Comparison of ENCODE assay signal across 12 cellular contexts in genomic region chr17:32523827-32524552, GRCh38. TPM values are rescaled to one million over a fixed set of nuclear protein-coding genes. Genes with fewer than 3 reads are reported as not detected.
A peak's percentile ranks its signal among the peaks of the same experiment; 100 is the strongest.
DNase-seq lines count a peak whose midpoint lies in the region; ATAC-seq lines count a peak whose summit lies in the region.
"Had no signal": no experiment of that assay in that cellular context is flagged by ENCODE, and none has a peak within 500 bp of the region (broad histone marks: within the 10 kb centered on the region; RNA-seq: fewer than 3 reads in every experiment).

No MANE protein-coding gene starts in this region.

- CTCF ChIA-PET in activated CD4-positive, alpha-beta memory T cell treated with anti-CD3 and anti-CD28 coated beads, Interleukin-2, amount 10 ng/mL, durations not matched to agents 7 days and 5 days (lab: Charles Lee): interaction anchor here (0.7 to 2.5 kb wide), 16 partner anchors 10 to 1189 kb away, joined by 3 to 11 read pairs (median 3); partner anchors contain the start of gene MYO1D

- ATAC-seq in HG02884 (IDR thresholded peaks at IDR 0.05; ENCODE audit: unreplicated experiment): peak; percentile 68
- peak; percentile 61 for ATAC-seq in stimulated activated naive CD8-positive, alpha-beta T cell treated with anti-CD3 and anti-CD28 coated beads, Interleukin-15, amount 100 ng/mL, for 72 hours
- ATAC-seq: HCT116, psoas muscle had no signal

- no peaks in the 10 kb centered on the region for H3K9me3 Mint-ChIP-seq in activated CD4-positive, alpha-beta memory T cell treated with anti-CD3 and anti-CD28 coated beads, Interleukin-2, amount 10 ng/mL, durations not matched to agents 7 days and 5 days
- H3K9me3 Mint-ChIP-seq in stimulated activated naive CD8-positive, alpha-beta T cell treated with anti-CD3 and anti-CD28 coated beads, Interleukin-15, amount 100 ng/mL, for 72 hours: no peaks in the 10 kb centered on the region
- H3K9me3 Mint-ChIP-seq: dendritic cell treated with granulocyte-macrophage colony-stimulating factor and Interleukin-4, amounts not matched to agents 40 ng/mL and 50 ng/mL, for 4 days had no signal

- peaks cover 7% of the 10 kb centered on the region for H3K27me3 Mint-ChIP-seq in activated CD4-positive, alpha-beta memory T cell treated with anti-CD3 and anti-CD28 coated beads, Interleukin-2, amount 10 ng/mL, durations not matched to agents 7 days and 5 days
- H3K27me3 Mint-ChIP-seq in stimulated activated naive CD8-positive, alpha-beta T cell treated with anti-CD3 and anti-CD28 coated beads, Interleukin-15, amount 100 ng/mL, for 72 hours: no peaks in the 10 kb centered on the region

- POLR2A ChIA-PET in activated CD4-positive, alpha-beta memory T cell treated with anti-CD3 and anti-CD28 coated beads, Interleukin-2, amount 10 ng/mL, durations not matched to agents 7 days and 5 days (lab: Charles Lee): interaction anchor here (0.9 to 3.4 kb wide), 9 partner anchors 13 to 79 kb away, joined by 3 to 36 read pairs (median 7); partner anchors contain the start of genes CDK5R1 and PSMD11

- H3K36me3 Mint-ChIP-seq in activated CD4-positive, alpha-beta memory T cell treated with anti-CD3 and anti-CD28 coated beads, Interleukin-2, amount 10 ng/mL, durations not matched to agents 7 days and 5 days (ENCODE audit: low read depth): peaks cover 4% of the 10 kb centered on the region

- H3K4me1 Mint-ChIP-seq in activated CD4-positive, alpha-beta memory T cell treated with anti-CD3 and anti-CD28 coated beads, Interleukin-2, amount 10 ng/mL, durations not matched to agents 7 days and 5 days: peaks cover 72% of the 10 kb centered on the region
- peaks cover 93% of the 10 kb centered on the region for H3K4me1 Mint-ChIP-seq in stimulated activated naive CD8-positive, alpha-beta T cell treated with anti-CD3 and anti-CD28 coated beads, Interleukin-15, amount 100 ng/mL, for 72 hours

- H3K4me3 Mint-ChIP-seq in activated CD4-positive, alpha-beta memory T cell treated with anti-CD3 and anti-CD28 coated beads, Interleukin-2, amount 10 ng/mL, durations not matched to agents 7 days and 5 days: peak overlapping the region; percentile 55
- H3K4me3 Mint-ChIP-seq in stimulated activated naive CD8-positive, alpha-beta T cell treated with anti-CD3 and anti-CD28 coated beads, Interleukin-15, amount 100 ng/mL, for 72 hours: peak overlapping the region; percentile 61 to 79
- H3K4me3 Mint-ChIP-seq: dendritic cell treated with granulocyte-macrophage colony-stimulating factor and Interleukin-4, amounts not matched to agents 40 ng/mL and 50 ng/mL, for 4 days had no signal

- peak overlapping the region; percentile 93 for H3K27ac Mint-ChIP-seq in activated CD4-positive, alpha-beta memory T cell treated with anti-CD3 and anti-CD28 coated beads, Interleukin-2, amount 10 ng/mL, durations not matched to agents 7 days and 5 days
- peak overlapping the region; percentile 91 to 97 for H3K27ac Mint-ChIP-seq in stimulated activated naive CD8-positive, alpha-beta T cell treated with anti-CD3 and anti-CD28 coated beads, Interleukin-15, amount 100 ng/mL, for 72 hours
- H3K27ac Mint-ChIP-seq: dendritic cell treated with granulocyte-macrophage colony-stimulating factor and Interleukin-4, amounts not matched to agents 40 ng/mL and 50 ng/mL, for 4 days had no signal

- DNase-seq in stimulated activated CD4-positive, alpha-beta T cell treated with anti-CD3 and anti-CD28 coated beads, Interleukin-4, amount 100 ng/mL, for 24 hours: peak; percentile 47
- no peak for DNase-seq in stimulated activated CD4-positive, alpha-beta T cell treated with anti-CD3 and anti-CD28 coated beads, Interleukin-4, amount 100 ng/mL, for 4 hours
- peak; percentile 39 for DNase-seq in activated CD4-positive, alpha-beta memory T cell treated with anti-CD3 and anti-CD28 coated beads, Interleukin-2, amount 10 ng/mL, durations not matched to agents 7 days and 5 days
- DNase-seq in stimulated activated naive CD8-positive, alpha-beta T cell treated with anti-CD3 and anti-CD28 coated beads, Interleukin-15, amount 100 ng/mL, for 72 hours: peak; percentile 31 to 55
- DNase-seq in NCI-H69 (lab: John Stamatoyannopoulos, UW) (no peak), NCI-H2196 treated with DMSO at 0.1 percent for 48 hours (lab: John Stamatoyannopoulos, UW; ENCODE audit: unreplicated experiment) (no peak), CD1c-positive myeloid dendritic cell (ENCODE audit: extremely low spot score) (no peak)
- DNase-seq: NCI-H2029 treated with DMSO at 0.1 percent for 48 hours, psoas muscle had no signal

RNA-seq across cellular contexts. Expression of gene CDK5R1, which starts 37.2 kb away (rescaled TPM):
- total RNA-seq in activated CD4-positive, alpha-beta memory T cell treated with anti-CD3 and anti-CD28 coated beads, Interleukin-2, amount 10 ng/mL, durations not matched to agents 7 days and 5 days: 1 to 10 TPM; 7.4 to 7.9 TPM

Comparison
In these comparisons a context has a peak if more than half of its experiments do, and no peak if none do; other contexts are left out.
1. DNase-seq: peak in stimulated activated CD4-positive, alpha-beta T cell treated with anti-CD3 and anti-CD28 coated beads, Interleukin-4, amount 100 ng/mL, for 24 hours (single experiment), activated CD4-positive, alpha-beta memory T cell treated with anti-CD3 and anti-CD28 coated beads, Interleukin-2, amount 10 ng/mL, durations not matched to agents 7 days and 5 days (single experiment) and stimulated activated naive CD8-positive, alpha-beta T cell treated with anti-CD3 and anti-CD28 coated beads, Interleukin-15, amount 100 ng/mL, for 72 hours (2 of 2); none in stimulated activated CD4-positive, alpha-beta T cell treated with anti-CD3 and anti-CD28 coated beads, Interleukin-4, amount 100 ng/mL, for 4 hours (0 of 2), NCI-H69 (single experiment), NCI-H2196 treated with DMSO at 0.1 percent for 48 hours (single experiment) and CD1c-positive myeloid dendritic cell (single experiment).